10 cellular contexts compared by ENCODE assay signal in the genomic region with DNA sequence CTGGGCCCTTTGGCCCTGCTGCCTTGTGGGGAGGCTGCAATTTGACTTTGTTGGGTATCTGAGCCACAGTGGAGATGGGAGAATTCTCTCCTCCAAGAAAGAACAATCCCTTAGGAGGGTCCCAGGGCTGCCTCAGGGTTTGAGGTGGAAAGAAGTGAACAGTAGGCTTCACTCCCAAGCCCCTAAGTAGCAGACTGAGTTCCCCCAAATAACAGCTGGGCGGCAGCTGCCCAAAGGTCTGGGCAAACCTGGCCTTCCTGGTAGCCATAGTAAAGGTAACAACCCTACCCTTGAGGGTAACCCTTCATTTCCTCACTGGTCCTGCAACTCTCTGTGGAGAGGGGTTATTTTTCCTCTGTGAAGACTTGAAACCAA. TPM values are rescaled to one million over a fixed set of nuclear protein-coding genes. Genes with fewer than 3 reads are reported as not detected.
DNase-seq lines count a peak whose midpoint lies in the region; TF ChIP-seq lines count a peak whose summit lies in the region.
"Had no signal": no experiment of that assay in that cellular context is flagged by ENCODE, and none has a peak within 500 bp of the region (broad histone marks: within the 10 kb centered on the region; RNA-seq: fewer than 3 reads in every experiment).

No MANE protein-coding gene starts in this region.

- 100% methylated on average over 1 of the region's 1 CpG; no CpG with 5 or more reads in 1 of the 2 experiments for WGBS in mesodermal cell (ENCODE audit: insufficient coverage in 2 of 2), 2 experiments

- H3K4me1 ChIP-seq in breast epithelium (no peaks in the 10 kb centered on the region), mesodermal cell (ENCODE audit: control insufficient read depth, insufficient read depth, low read length, poor library complexity, severe bottlenecking) (peaks cover 2% of the 10 kb centered on the region), stomach smooth muscle (ENCODE audit: control insufficient read depth, insufficient read depth, low read length) (peaks cover 27% of the 10 kb centered on the region)

- no peaks in the 10 kb centered on the region for H3K36me3 ChIP-seq in breast epithelium
- H3K36me3 ChIP-seq in mesodermal cell (ENCODE audit: control insufficient read depth, insufficient read depth, low read length) = no peaks in the 10 kb centered on the region
- no peaks in the 10 kb centered on the region for H3K36me3 ChIP-seq in stomach smooth muscle (ENCODE audit: control insufficient read depth in 2 of 2, insufficient read depth in 2 of 2, low read length in 2 of 2)

- TF ChIP-seq POLR2A in breast epithelium (IDR thresholded peaks at IDR 0.05) = no peak

- TF ChIP-seq CTCF in breast epithelium (IDR thresholded peaks at IDR 0.05) = no peak

- H3K9ac ChIP-seq in stomach smooth muscle (ENCODE audit: low read length in 2 of 2) = peak overlapping the region; percentile 65 to 76

- no peaks in the 10 kb centered on the region for H3K9me3 ChIP-seq in breast epithelium
- H3K9me3 ChIP-seq in mesodermal cell (ENCODE audit: control insufficient read depth, low read length) = no peaks in the 10 kb centered on the region
- no peaks in the 10 kb centered on the region for H3K9me3 ChIP-seq in stomach smooth muscle (ENCODE audit: control insufficient read depth in 2 of 2, low read length in 2 of 2)

- DNase-seq in DMS53 (lab: John Stamatoyannopoulos, UW) = peak; percentile 34
- DNase-seq in DMS53 treated with DMSO at 0.1 percent for 48 hours (lab: John Stamatoyannopoulos, UW; ENCODE audit: unreplicated experiment) = no peak
- no peak for DNase-seq in breast epithelium (ENCODE audit: low spot score in 2 of 2)
- DNase-seq in NCI-H82 (lab: John Stamatoyannopoulos, UW) = no peak
- no peak for DNase-seq in NCI-H774 (lab: John Stamatoyannopoulos, UW)
- no peak for DNase-seq in GM19238 (ENCODE audit: insufficient read length, low spot score)
- DNase-seq: stimulated activated CD4-positive, alpha-beta T cell treated with anti-CD3 and anti-CD28 coated beads, Interleukin-1b, Interleukin-23, amount 100 ng/mL, for 48 hours; stimulated activated naive CD4-positive, alpha-beta T cell treated with Interleukin-2 at 50 U/mL for 16 hours had no signal

- H3K27ac ChIP-seq in breast epithelium = no peak overlapping the region
- no peak overlapping the region for H3K27ac ChIP-seq in mesodermal cell (ENCODE audit: low read depth, low read length, severe bottlenecking)
- H3K27ac ChIP-seq in stomach smooth muscle (ENCODE audit: low read length) = peak overlapping the region; percentile 69

- intact Hi-C loops in breast epithelium (cut with DNase I; ENCODE audit: low total_unique reads) = no loop called here

- H3K4me3 ChIP-seq in breast epithelium = peak overlapping the region in 2 of 3 donors; percentile 47 to 64
- peak overlapping the region; percentile 25 for H3K4me3 ChIP-seq in mesodermal cell (ENCODE audit: extremely low read depth, insufficient read depth, low read length, poor library complexity, severe bottlenecking)
- peak overlapping the region; percentile 79 to 84 for H3K4me3 ChIP-seq in stomach smooth muscle (ENCODE audit: low read length in 2 of 2)

- H3K27me3 ChIP-seq in breast epithelium = peaks cover 0 to 3% of the 10 kb centered on the region in 2 donors
- no peaks in the 10 kb centered on the region for H3K27me3 ChIP-seq in stomach smooth muscle (ENCODE audit: control insufficient read depth in 1 of 2, insufficient read depth in 2 of 2, low read length in 2 of 2)

RNA-seq across cellular contexts. Expression of a gene that starts 0.7 kb away (rescaled TPM):
- total RNA-seq in breast epithelium = 10 to 100 TPM; 31.7 to 49.0 (median 35.4) TPM
- 125 TPM for polyA plus RNA-seq in mesodermal cell (2013, experiment 1 of 2)
- 96.4 TPM for polyA plus RNA-seq in mesodermal cell (2013, experiment 2 of 2)

RNA-seq across cellular contexts. Expression of a gene that starts 53.7 kb away (rescaled TPM):
- total RNA-seq in breast epithelium = 1 to 10 TPM in 1 of 3 donors, under 1 TPM in 2; 0.59 to 1.6 (median 0.66) TPM
- polyA plus RNA-seq in mesodermal cell (2013, experiment 1 of 2) = 0.18 TPM
- 0.25 TPM for polyA plus RNA-seq in mesodermal cell (2013, experiment 2 of 2)

RNA-seq across cellular contexts. Expression of a gene that starts 53.8 kb away (rescaled TPM):
- 10 to 100 TPM; 34.2 to 46.1 (median 35.1) TPM for total RNA-seq in breast epithelium
- 43.3 TPM for polyA plus RNA-seq in mesodermal cell (2013, experiment 1 of 2)
- polyA plus RNA-seq in mesodermal cell (2013, experiment 2 of 2) = 39.5 TPM

Comparison
In these comparisons a context has a peak if more than half of its experiments do, and no peak if none do; other contexts are left out.
1. H3K4me3 ChIP-seq: peak in every context shown above with its lines; median percentile 82 in stomach smooth muscle; 56 in breast epithelium; 25 in mesodermal cell.